Comparison of ENCODE assay signal across 13 cellular contexts in the genomic region with DNA sequence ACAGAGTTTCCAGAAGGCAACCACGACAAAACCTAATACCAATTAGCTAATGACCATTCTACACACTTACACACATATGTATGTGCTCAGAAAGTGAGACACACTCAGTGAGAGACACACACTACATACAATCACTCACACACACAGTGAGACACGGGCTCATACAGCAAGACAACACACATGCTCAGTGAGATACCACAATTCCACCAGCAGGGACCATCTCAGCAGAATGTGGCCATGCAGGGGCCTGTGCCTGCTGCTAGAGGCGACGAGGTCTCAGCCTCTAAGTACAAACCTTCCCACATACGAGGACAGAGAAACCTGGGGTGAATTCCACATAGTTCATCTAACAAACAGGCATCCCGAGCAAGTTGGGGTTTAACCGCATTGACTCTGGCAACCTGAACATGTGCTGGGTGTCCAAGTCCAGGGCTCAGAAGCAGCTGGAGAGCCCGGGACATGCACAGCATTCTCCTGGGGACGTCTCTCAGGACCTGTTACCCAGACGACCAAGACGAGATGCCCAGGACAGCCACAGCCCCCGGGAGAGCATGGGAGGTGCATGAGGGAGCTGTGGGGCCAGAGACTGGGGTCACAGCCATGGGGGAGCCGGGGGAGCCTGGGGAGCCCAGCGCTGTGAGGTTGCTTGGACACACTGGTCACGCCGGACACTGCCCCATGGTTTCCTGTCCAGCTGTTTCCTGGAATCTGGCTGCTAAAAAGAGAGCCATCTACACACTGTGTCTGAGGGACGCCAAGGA.
DNase-seq lines count a peak whose midpoint lies in the region; ATAC-seq, FAIRE-seq and TF ChIP-seq lines count a peak whose summit lies in the region.
"Had no signal": no experiment of that assay in that cellular context is flagged by ENCODE, and none has a peak within 500 bp of the region (broad histone marks: within the 10 kb centered on the region; RNA-seq: fewer than 3 reads in every experiment).

No MANE protein-coding gene starts in this region.

- H3K27ac ChIP-seq in A549 = no peak overlapping the region
- H3K27ac ChIP-seq in BLaER1 treated with 17β-estradiol and CSF1 and Interleukin-3, amounts not matched to agents 10 nM and 100 nM = no peak overlapping the region

- POLR2A ChIA-PET in A549 (lab: Yijun Ruan, JAX) = no interaction called here

- H3K9ac ChIP-seq in BLaER1 treated with 17β-estradiol and CSF1 and Interleukin-3, amounts not matched to agents 10 nM and 100 nM = no peak overlapping the region

- H3K4me1 Mint-ChIP-seq in chondrocyte (ENCODE audit: low read depth) (no peaks in the 10 kb centered on the region), osteocyte (ENCODE audit: unreplicated experiment) (no peaks in the 10 kb centered on the region)

- peak; percentile 24 to 57; a peak in 3 of 6 replicates for ATAC-seq in A549
- ATAC-seq in HG03039 (IDR thresholded peaks at IDR 0.05; ENCODE audit: unreplicated experiment) = no peak

- H4K20me1 ChIP-seq in BLaER1 treated with 17β-estradiol and CSF1 and Interleukin-3, amounts not matched to agents 10 nM and 100 nM = no peaks in the 10 kb centered on the region

- 13% methylated on average over 16 of the region's 17 CpGs for WGBS in A549 (ENCODE audit: missing lambda C conversion rate)

- no peaks in the 10 kb centered on the region for H3K4me1 ChIP-seq in A549
- H3K4me1 ChIP-seq in BLaER1 treated with 17β-estradiol and CSF1 and Interleukin-3, amounts not matched to agents 10 nM and 100 nM = peaks cover 0 to 32% (median 13%) of the 10 kb centered on the region in 10 experiments; a peak in 12 of 20 replicates
- H3K4me1 ChIP-seq: BE2C had no signal

- H3K4me3 Mint-ChIP-seq in chondrocyte (ENCODE audit: unreplicated experiment) (no peak overlapping the region), osteocyte (ENCODE audit: unreplicated experiment) (no peak overlapping the region)
- H3K4me3 Mint-ChIP-seq: HFFc6 had no signal

- H3K4me2 ChIP-seq in A549 = no peak overlapping the region
- peak overlapping the region in 7 of 11 experiments; percentile 2 to 41 (median 29); a peak in 10 of 22 replicates for H3K4me2 ChIP-seq in BLaER1 treated with 17β-estradiol and CSF1 and Interleukin-3, amounts not matched to agents 10 nM and 100 nM

- no peak overlapping the region for H3K4me3 ChIP-seq in A549
- H3K4me3 ChIP-seq in BLaER1 treated with 17β-estradiol and CSF1 and Interleukin-3, amounts not matched to agents 10 nM and 100 nM = no peak overlapping the region

- TF ChIP-seq RAD21 in A549 (conservative IDR thresholded peaks at IDR 0.05 in 1 of 2, IDR thresholded peaks at IDR 0.05 in 1 of 2) = no peak

- intact Hi-C loops in posterior vena cava (cut with DNase I) = no loop called here

- H3K36me3 Mint-ChIP-seq in chondrocyte (ENCODE audit: low read depth) = no peaks in the 10 kb centered on the region
- no peaks in the 10 kb centered on the region for H3K36me3 Mint-ChIP-seq in osteocyte (ENCODE audit: unreplicated experiment)

- peaks cover 10% of the 10 kb centered on the region; the same call in 1 of the 3 replicates for H3K9me3 ChIP-seq in A549
- H3K9me3 ChIP-seq in BLaER1 treated with 17β-estradiol and CSF1 and Interleukin-3, amounts not matched to agents 10 nM and 100 nM (replicated peaks in 1 of 11) = peaks cover 33 to 42% (median 37%) of the 10 kb centered on the region in 11 experiments
- H3K9me3 ChIP-seq: BE2C had no signal

- no peaks in the 10 kb centered on the region for H3K27me3 Mint-ChIP-seq in chondrocyte (ENCODE audit: low read depth)
- H3K27me3 Mint-ChIP-seq in osteocyte (ENCODE audit: unreplicated experiment) = no peaks in the 10 kb centered on the region

- no peak overlapping the region for H3K27ac Mint-ChIP-seq in chondrocyte (ENCODE audit: unreplicated experiment)
- H3K27ac Mint-ChIP-seq in osteocyte (ENCODE audit: unreplicated experiment) = no peak overlapping the region
- H3K27ac Mint-ChIP-seq: HFFc6 had no signal

- H3K27me3 ChIP-seq in BLaER1 treated with 17β-estradiol and CSF1 and Interleukin-3, amounts not matched to agents 10 nM and 100 nM = no peaks in the 10 kb centered on the region
- H3K27me3 ChIP-seq: BE2C had no signal

- CTCF ChIA-PET in A549 (lab: Yijun Ruan, JAX) = interaction anchor here (1.0 kb wide), 1 partner anchor 344 kb away, joined by 3 read pairs; no protein-coding TSS in a partner anchor

- TF ChIP-seq POLR2A in A549 (IDR thresholded peaks at IDR 0.05; ENCODE audit: low read length) = no peak

- DNase-seq in A549 (ENCODE audit: low read depth in 1 of 2, low spot score in 1 of 2) = no peak
- peak; percentile 69 for DNase-seq in chondrocyte (ENCODE audit: low spot score)
- DNase-seq in posterior vena cava (ENCODE audit: low spot score) = peak; percentile 69
- no peak for DNase-seq in osteocyte (ENCODE audit: extremely low spot score, unreplicated experiment)
- DNase-seq in stimulated activated CD4-positive, alpha-beta T cell treated with anti-CD3 and anti-CD28 coated beads, Interleukin-4, amount 100 ng/mL, for 4 hours = no peak
- DNase-seq: BE2C, DMS53, HCEC 1CT, HFFc6 had no signal

- no peak for FAIRE-seq in A549 (lab: Jason Lieb, UNC)
- FAIRE-seq: A204.1, HTR-8/SVneo had no signal

- H3K36me3 ChIP-seq in BLaER1 treated with 17β-estradiol and CSF1 and Interleukin-3, amounts not matched to agents 10 nM and 100 nM = no peaks in the 10 kb centered on the region
- H3K36me3 ChIP-seq: BE2C had no signal

- no peak for TF ChIP-seq EP300 in A549 (IDR thresholded peaks at IDR 0.05)

- TF ChIP-seq CTCF in A549 (IDR thresholded peaks at IDR 0.05) = no peak
- no peak for TF ChIP-seq CTCF in chondrocyte (IDR thresholded peaks at IDR 0.05)
- no peak for TF ChIP-seq CTCF in osteocyte (IDR thresholded peaks at IDR 0.05)

- H3K9me3 Mint-ChIP-seq in chondrocyte (ENCODE audit: low read depth) (peaks cover 24% of the 10 kb centered on the region), osteocyte (ENCODE audit: unreplicated experiment) (peaks cover 20% of the 10 kb centered on the region)

TF ChIP-seq in A549, 52 proteins besides CTCF, POLR2A, EP300 and RAD21:
- TF ChIP-seq MAZ (IDR thresholded peaks at IDR 0.05; ENCODE audit: borderline replicate concordance, low read depth, low read length) (no peak), CHD2 (IDR thresholded peaks at IDR 0.05; ENCODE audit: low read length, partially characterized antibody) (no peak), TP53 (CRISPR knock-in tag; IDR thresholded peaks at IDR 0.05) (no peak), RARB (CRISPR knock-in tag; IDR thresholded peaks at IDR 0.05) (no peak)

Comparison
In these comparisons a context has a peak if more than half of its experiments do, and no peak if none do; other contexts are left out.
1. DNase-seq: peak in chondrocyte (single experiment) and posterior vena cava (single experiment); none in A549 (0 of 2), osteocyte (single experiment) and stimulated activated CD4-positive, alpha-beta T cell treated with anti-CD3 and anti-CD28 coated beads, Interleukin-4, amount 100 ng/mL, for 4 hours (0 of 2).